In genomic region chr5:111942214-111942613, GRCh38 we compare ENCODE assay signal across 22 cellular contexts.
DNase-seq lines count a peak whose midpoint lies in the region; ATAC-seq lines count a peak whose summit lies in the region.
"Had no signal": no experiment of that assay in that cellular context is flagged by ENCODE, and none has a peak within 500 bp of the region (broad histone marks: within the 10 kb centered on the region; RNA-seq: fewer than 3 reads in every experiment).

No MANE protein-coding gene starts in this region.

- H3K79me2 ChIP-seq in GM23248 (ENCODE audit: insufficient read depth): peaks cover 25% of the 10 kb centered on the region

- H3K4me3 ChIP-seq in GM23248: no peak overlapping the region
- H3K4me3 ChIP-seq: SK-N-MC had no signal

- in situ Hi-C loops in GM23248 (cut with MboI): no loop called here

- H3K27ac ChIP-seq in GM23248: peak overlapping the region; percentile 72
- H3K27ac ChIP-seq: KMS-11, SK-N-MC had no signal

- H3K9me3 ChIP-seq in GM23248 (ENCODE audit: low read depth): no peaks in the 10 kb centered on the region

- H3K4me1 ChIP-seq in GM23248 (ENCODE audit: insufficient read depth): peaks cover 53% of the 10 kb centered on the region

- peaks cover 41% of the 10 kb centered on the region for H3F3A ChIP-seq in GM23248 (ENCODE audit: insufficient read depth)

- H3K27me3 ChIP-seq in GM23248 (replicated peaks; ENCODE audit: insufficient read depth): no peaks in the 10 kb centered on the region

- H3K4me2 ChIP-seq in GM23248 (ENCODE audit: unreplicated experiment): peak overlapping the region; percentile 48
- H3K4me2 ChIP-seq: KMS-11 had no signal

- peak overlapping the region; percentile 42 for H3K9ac ChIP-seq in GM23248
- H3K9ac ChIP-seq: KMS-11 had no signal

- WGBS in GM23248 (ENCODE audit: low coverage in 1 of 2, low lambda C conversion rate in 2 of 2, missing lambda C conversion rate in 2 of 2), 2 experiments: 86 to 88% methylated on average over 4 of the region's 4 CpGs

- no peaks in the 10 kb centered on the region for H3K36me3 ChIP-seq in GM23248 (ENCODE audit: low read depth)

- ATAC-seq in esophagus mucosa (no peak), HG03571 (IDR thresholded peaks at IDR 0.05; ENCODE audit: unreplicated experiment) (no peak), GM21423 (IDR thresholded peaks at IDR 0.05; ENCODE audit: unreplicated experiment) (no peak)
- ATAC-seq: HCT116, Panc1 had no signal

- no peaks in the 10 kb centered on the region for H3K9me2 ChIP-seq in GM23248 (ENCODE audit: insufficient read depth)

- no peak overlapping the region for H2AFZ ChIP-seq in GM23248

- DNase-seq in GM23248 (no peak), NAMALWA (ENCODE audit: low spot score) (peak; percentile 81), myocyte (ENCODE audit: low read depth) (peak; percentile 36), DMS114 treated with DMSO at 0.1 percent for 48 hours (lab: John Stamatoyannopoulos, UW; ENCODE audit: unreplicated experiment) (no peak)
- DNase-seq: ACHN, Calu3, DMS153, DND-41, NCI-H1092, NCI-H1417 treated with DMSO at 0.1 percent for 48 hours, NCI-H1694 treated with DMSO at 0.1 percent for 48 hours, NCI-H2081, NCI-H2227 treated with DMSO at 0.1 percent for 48 hours, NCI-H526 treated with DMSO at 0.1 percent for 48 hours, SHP77 treated with DMSO at 0.1 percent for 48 hours had no signal

- no peaks in the 10 kb centered on the region for H4K20me1 ChIP-seq in GM23248 (ENCODE audit: insufficient read depth)

Comparison
In these comparisons a context has a peak if more than half of its experiments do, and no peak if none do; other contexts are left out.
1. DNase-seq: peak in NAMALWA (single experiment) and myocyte (single experiment); none in GM23248 (single experiment) and DMS114 treated with DMSO at 0.1 percent for 48 hours (single experiment).